In the genomic region with DNA sequence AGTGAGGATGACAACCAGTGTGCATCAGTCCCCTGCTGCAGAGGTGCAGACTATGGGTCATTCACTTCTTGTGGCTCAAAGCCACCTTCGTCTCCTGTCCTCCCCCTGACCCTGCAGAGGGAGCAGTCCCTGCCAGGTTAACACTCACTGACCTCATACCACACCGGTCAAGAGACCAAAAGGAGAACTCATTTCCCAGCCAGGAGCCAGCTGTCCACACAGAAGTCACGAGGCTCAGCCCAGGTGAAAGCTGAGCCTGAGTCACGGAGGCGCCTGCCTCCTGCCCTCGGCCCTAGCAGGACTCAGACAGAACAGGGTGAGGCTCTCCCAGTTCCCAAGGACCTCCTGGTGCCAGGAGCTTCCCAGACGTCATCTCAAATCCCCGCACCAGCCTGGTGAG, we compare ENCODE assay signal across 27 cellular contexts.
"Had no signal": no experiment of that assay in that cellular context is flagged by ENCODE, and none has a peak within 500 bp of the region (broad histone marks: within the 10 kb centered on the region; RNA-seq: fewer than 3 reads in every experiment).

No MANE protein-coding gene starts in this region.

- H3K27ac ChIP-seq: brain microvascular endothelial cell, coronary artery, dorsolateral prefrontal cortex had no signal

- ATAC-seq: activated T-cell treated with anti-CD3 and anti-CD28 coated beads, Interleukin-2, amount 50 U/mL, for 72 hours; esophagus mucosa; T-helper 17 cell had no signal

- FAIRE-seq: astrocyte, bronchial epithelial cell, frontal cortex had no signal

- H3K27me3 ChIP-seq: brain microvascular endothelial cell, dorsolateral prefrontal cortex had no signal

- H3K36me3 ChIP-seq: brain microvascular endothelial cell had no signal

- DNase-seq: activated CD4-positive, alpha-beta memory T cell treated with anti-CD3 and anti-CD28 coated beads, Interleukin-2, amount 10 ng/mL, durations not matched to agents 7 days and 5 days; activated CD4-positive, alpha-beta T cell treated with anti-CD3 and anti-CD28 coated beads for 1 hour; activated CD4-positive, alpha-beta T cell treated with anti-CD3 and anti-CD28 coated beads for 4 hours; activated CD4-positive, alpha-beta T cell treated with anti-CD3 and anti-CD28 coated beads, Interleukin-2, amount 10 ng/mL, durations not matched to agents 7 days and 5 days; activated CD4-positive, alpha-beta T cell treated with anti-CD3 and anti-CD28 coated beads, Interleukin-2, amount 50 U/mL, for 4 hours; activated CD4-positive, CD25-positive, alpha-beta regulatory T cell; activated CD8-positive, alpha-beta memory T cell treated with anti-CD3 and anti-CD28 coated beads, Interleukin-2, amount 50 U/mL, for 48 hours; activated gamma-delta T cell treated with Interleukin-2 at 50 U/mL for 16 hours; activated naive CD4-positive, alpha-beta T cell treated with anti-CD3 and anti-CD28 coated beads, Interleukin-2, amount 50 U/mL, for 16 hours; activated naive CD4-positive, alpha-beta T cell treated with Interleukin-2 at 50 U/mL for 16 hours; activated T-cell treated with anti-CD3 and anti-CD28 coated beads for 4 hours; activated T-cell treated with anti-CD3 and anti-CD28 coated beads, Interleukin-2, amount 50 U/mL, for 24 hours; activated T-cell treated with anti-CD3 and anti-CD28 coated beads, Interleukin-2, amount 50 U/mL, for 72 hours; amniotic stem cell; anterior cingulate cortex; brain microvascular endothelial cell; dorsolateral prefrontal cortex; effector memory CD4-positive, alpha-beta T cell; endodermal cell; foreskin fibroblast; T-helper 1 cell; T-helper 17 cell had no signal

- H3K4me3 ChIP-seq: coronary artery, dorsolateral prefrontal cortex had no signal
